Comparison of ENCODE assay signal across 16 cellular contexts in the genomic region with DNA sequence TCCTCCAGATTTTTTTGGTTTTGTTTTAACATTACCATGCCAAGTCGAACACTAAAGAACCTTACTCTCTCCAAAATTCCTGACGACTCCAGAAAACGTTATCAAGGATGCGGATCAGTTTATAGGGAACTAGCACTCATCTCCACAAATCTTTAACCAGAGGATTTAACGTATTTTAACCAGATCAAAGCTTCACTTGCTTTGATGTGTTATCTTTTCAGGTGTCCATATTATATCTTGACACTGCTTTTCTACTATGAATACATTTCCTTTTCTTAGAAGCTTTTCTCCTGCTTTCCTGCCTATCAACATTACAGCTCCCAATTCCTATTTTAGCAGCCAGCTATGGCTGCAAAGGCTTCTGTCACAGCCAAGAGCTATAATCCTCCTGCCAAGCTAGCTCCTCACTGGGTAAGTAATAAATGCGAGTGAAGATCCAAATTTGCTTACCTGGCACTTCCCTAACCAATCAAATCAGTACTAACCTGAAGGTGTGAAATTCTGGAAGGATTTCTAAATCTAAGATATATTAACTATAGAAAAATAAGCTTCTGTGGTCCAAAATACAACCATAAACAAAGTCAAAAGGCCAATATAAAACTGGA.
DNase-seq lines count a peak whose midpoint lies in the region; ATAC-seq, FAIRE-seq and TF ChIP-seq lines count a peak whose summit lies in the region.
"Had no signal": no experiment of that assay in that cellular context is flagged by ENCODE, and none has a peak within 500 bp of the region (broad histone marks: within the 10 kb centered on the region; RNA-seq: fewer than 3 reads in every experiment).

No MANE protein-coding gene starts in this region.

- intact Hi-C loops in heart left ventricle (cut with DNase I): loop anchor here in 3 of 10 donors (5.0 kb wide), 2 partner anchors 58 to 107 kb away; a partner anchor contains a TSS
- intact Hi-C loops in Right ventricle myocardium inferior (cut with DNase I): loop anchor here (2.0 to 10.0 kb wide), 2 partner anchors 59 to 105 kb away; a partner anchor contains a TSS

- H3K18ac ChIP-seq in H1 (ENCODE audit: extremely low read depth, low read length): no peak overlapping the region

- H3K27me3 ChIP-seq in heart left ventricle: no peaks in the 10 kb centered on the region
- no peaks in the 10 kb centered on the region for H3K27me3 ChIP-seq in H1 (replicated peaks in 1 of 4; ENCODE audit: control insufficient read depth in 3 of 4, extremely low read depth in 1 of 4, insufficient read depth in 3 of 4, low read length in 3 of 4)
- no peaks in the 10 kb centered on the region for H3K27me3 ChIP-seq in upper lobe of left lung

- H3K4me1 ChIP-seq in heart left ventricle: peaks cover 0 to 53% (median 37%) of the 10 kb centered on the region in 12 donors
- H3K4me1 ChIP-seq in H1 (replicated peaks in 1 of 4; ENCODE audit: control insufficient read depth in 3 of 4, insufficient read depth in 4 of 4, low read length in 3 of 4): peaks cover 2 to 8% (median 4%) of the 10 kb centered on the region in 4 experiments; a peak in 4 of 7 replicates
- peaks cover 0 to 8% (median 3%) of the 10 kb centered on the region in 4 donors for H3K4me1 ChIP-seq in upper lobe of left lung

- CTCF ChIA-PET in H1 (lab: Charles Lee; ENCODE audit: partially characterized antibody): no interaction called here

- POLR2A ChIA-PET in H1 (lab: Charles Lee; ENCODE audit: partially characterized antibody): no interaction called here

- H3K23me2 ChIP-seq in H1 (ENCODE audit: low read depth, low read length): no peaks in the 10 kb centered on the region

- no peak overlapping the region for H3K56ac ChIP-seq in H1 (replicated peaks; ENCODE audit: insufficient read length, low read depth, low read length)

- H2BK20ac ChIP-seq in H1 (ENCODE audit: low read length): no peak overlapping the region

- no peak overlapping the region for H4K91ac ChIP-seq in H1 (replicated peaks; ENCODE audit: insufficient read length, low read length)

- WGBS in heart left ventricle, 4 donors: 62 to 73% (median 67%) methylated on average over 6 of the region's 6 CpGs
- 84% methylated on average over 6 of the region's 6 CpGs; no CpG with 5 or more reads in 1 of the 2 experiments for WGBS in H1 (ENCODE audit: extremely low coverage in 1 of 2, insufficient coverage in 1 of 2, insufficient read length in 1 of 2, insufficient replicate concordance in 2 of 2, low coverage in 1 of 2, low lambda C conversion rate in 2 of 2, missing lambda C conversion rate in 1 of 2), 2 experiments
- 73 to 85% methylated on average over 6 of the region's 6 CpGs for whole genome bisulfite sequencing in upper lobe of left lung, 2 donors

- H3K79me1 ChIP-seq in H1 (ENCODE audit: low read depth, low read length): peaks cover 3% of the 10 kb centered on the region; the same call in 1 of the 2 replicates

- no peak overlapping the region for H3K23ac ChIP-seq in H1 (ENCODE audit: insufficient read length)

- no peak for TF ChIP-seq POLR2A in heart left ventricle (IDR thresholded peaks at IDR 0.05)
- TF ChIP-seq POLR2A in H1 (IDR thresholded peaks at IDR 0.05; ENCODE audit: control extremely low read depth in 1 of 2, low read depth in 2 of 2, low read length in 2 of 2): no peak
- no peak for TF ChIP-seq POLR2A in upper lobe of left lung (IDR thresholded peaks at IDR 0.05)

- DNase-seq in heart left ventricle (no peak), Right ventricle myocardium inferior (ENCODE audit: missing footprints) (no peak), H1 (ENCODE audit: low read depth in 1 of 2, low spot score in 2 of 2) (no peak), middle frontal gyrus (ENCODE audit: extremely low spot score, low spot score) (peak; percentile 73), upper lobe of left lung (no peak)
- DNase-seq in activated naive CD4-positive, alpha-beta T cell (lab: John Stamatoyannopoulos, UW): no peak
- DNase-seq: COR-L47, HCEC 1CT, KG1, NCI-H1092, NCI-H226, NCI-H526 had no signal

- peak in 3 of 4 donors; percentile 30 to 47 (median 30) for ATAC-seq in heart left ventricle
- ATAC-seq in Right ventricle myocardium inferior: no peak
- no peak for ATAC-seq in upper lobe of left lung (ENCODE audit: low FRiP score in 2 of 2)
- ATAC-seq in SK-N-SH treated with all-trans-retinoic acid at 6 μM for 48 hours: no peak
- ATAC-seq in HG02759 (IDR thresholded peaks at IDR 0.05; ENCODE audit: unreplicated experiment): no peak

- no peak overlapping the region for H2BK120ac ChIP-seq in H1 (replicated peaks; ENCODE audit: low read depth, low read length)

- peaks cover 2 to 7% of the 10 kb centered on the region in 2 experiments for H4K20me1 ChIP-seq in H1 (replicated peaks in 1 of 2; ENCODE audit: control insufficient read depth in 1 of 2, insufficient read depth in 2 of 2, low read length in 2 of 2)

- no peak overlapping the region for H2AFZ ChIP-seq in H1 (ENCODE audit: low read length)

- no peak for FAIRE-seq in H1 (lab: Jason Lieb, UNC)
- FAIRE-seq: HTR-8/SVneo had no signal

- no peak overlapping the region for H2BK15ac ChIP-seq in H1 (ENCODE audit: low read length)

- no peak overlapping the region for H3K9ac ChIP-seq in H1 (replicated peaks in 1 of 4; ENCODE audit: extremely low read depth in 1 of 4, low read depth in 3 of 4, low read length in 3 of 4)

- peaks cover 0 to 4% (median 0%) of the 10 kb centered on the region in 12 donors for H3K9me3 ChIP-seq in heart left ventricle
- H3K9me3 ChIP-seq in H1 (ENCODE audit: insufficient read depth in 2 of 2, low read depth in 1 of 2, low read length in 1 of 2): no peaks in the 10 kb centered on the region
- no peaks in the 10 kb centered on the region for H3K9me3 ChIP-seq in upper lobe of left lung

- no peak overlapping the region for H3K4me2 ChIP-seq in H1 (ENCODE audit: insufficient read depth in 1 of 2, low read depth in 2 of 2, low read length in 2 of 2)

- H3K4me3 ChIP-seq in heart left ventricle: no peak overlapping the region
- H3K4me3 ChIP-seq in H1 (ENCODE audit: extremely low read depth in 1 of 4, insufficient read depth in 2 of 4, low read depth in 3 of 4, low read length in 4 of 4): no peak overlapping the region
- no peak overlapping the region for H3K4me3 ChIP-seq in upper lobe of left lung

- peaks cover 0 to 25% (median 9%) of the 10 kb centered on the region in 9 donors for H3K36me3 ChIP-seq in heart left ventricle
- peaks cover 0 to 3% (median 0%) of the 10 kb centered on the region in 4 experiments; a peak in 1 of 8 replicates for H3K36me3 ChIP-seq in H1 (ENCODE audit: control insufficient read depth in 2 of 4, insufficient read depth in 4 of 4, low read length in 3 of 4)
- peaks cover 0 to 7% (median 1%) of the 10 kb centered on the region in 4 donors for H3K36me3 ChIP-seq in upper lobe of left lung

- TF ChIP-seq RAD21 in H1 (IDR thresholded peaks at IDR 0.05 in 1 of 2, conservative IDR thresholded peaks at IDR 0.05 in 1 of 2; ENCODE audit: low read depth in 2 of 2, low read length in 2 of 2): no peak

- H3K4ac ChIP-seq in H1 (replicated peaks; ENCODE audit: insufficient read length, low read depth, low read length): no peak overlapping the region

- no peak overlapping the region for H3K14ac ChIP-seq in H1 (ENCODE audit: insufficient read length)

- peaks cover 0 to under 1% of the 10 kb centered on the region in 2 experiments; a peak in 1 of 4 replicates for H3K79me2 ChIP-seq in H1 (ENCODE audit: control insufficient read depth in 1 of 2, insufficient read depth in 2 of 2, low read length in 2 of 2)

- H4K8ac ChIP-seq in H1 (ENCODE audit: extremely low read depth, insufficient read depth, low read length): no peak overlapping the region

- no peak overlapping the region for H2BK12ac ChIP-seq in H1 (ENCODE audit: low read depth, low read length)

- H4K5ac ChIP-seq in H1 (ENCODE audit: insufficient read length, low read depth, low read length): no peak overlapping the region

- TF ChIP-seq EP300 in H1 (IDR thresholded peaks at IDR 0.05; ENCODE audit: borderline replicate concordance in 1 of 2, low read depth in 2 of 2, low read length in 2 of 2) (no peak), upper lobe of left lung (IDR thresholded peaks at IDR 0.05) (no peak)

- H2BK5ac ChIP-seq in H1 (ENCODE audit: low read depth, low read length): no peak overlapping the region

- H3K27ac ChIP-seq in heart left ventricle (peak overlapping the region in 4 of 12 donors; percentile 5 to 56 (median 26)), H1 (ENCODE audit: low read depth, low read length) (no peak overlapping the region), upper lobe of left lung (no peak overlapping the region)
- H3K27ac ChIP-seq: RWPE1 had no signal

- TF ChIP-seq CTCF in heart left ventricle (IDR thresholded peaks at IDR 0.05): no peak
- no peak for TF ChIP-seq CTCF in H1 (IDR thresholded peaks at IDR 0.05; ENCODE audit: control extremely low read depth in 1 of 3, insufficient read depth in 1 of 3, low read depth in 1 of 3, low read length in 3 of 3)
- no peak for TF ChIP-seq CTCF in upper lobe of left lung (IDR thresholded peaks at IDR 0.05)

- H2AK5ac ChIP-seq in H1 (ENCODE audit: low read depth, low read length): no peak overlapping the region

TF ChIP-seq in H1, 55 proteins besides CTCF, POLR2A, EP300 and RAD21 (continues in another document):
- 0 out of 2 replicates have a peak, but pooled peaks have one; percentile 50 for TF ChIP-seq MAFK (IDR thresholded peaks at IDR 0.05; ENCODE audit: low read depth, low read length)
- no peak for TF ChIP-seq BACH1 (IDR thresholded peaks at IDR 0.05; ENCODE audit: low read length)
- no peak for TF ChIP-seq RNF2 (IDR thresholded peaks at IDR 0.05; ENCODE audit: borderline replicate concordance, low read depth, low read length, missing control alignments, poor library complexity, severe bottlenecking)
- TF ChIP-seq, protein P1, sequence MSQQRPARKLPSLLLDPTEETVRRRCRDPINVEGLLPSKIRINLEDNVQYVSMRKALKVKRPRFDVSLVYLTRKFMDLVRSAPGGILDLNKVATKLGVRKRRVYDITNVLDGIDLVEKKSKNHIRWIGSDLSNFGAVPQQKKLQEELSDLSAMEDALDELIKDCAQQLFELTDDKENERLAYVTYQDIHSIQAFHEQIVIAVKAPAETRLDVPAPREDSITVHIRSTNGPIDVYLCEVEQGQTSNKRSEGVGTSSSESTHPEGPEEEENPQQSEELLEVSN (IDR thresholded peaks at IDR 0.05): no peak
- TF ChIP-seq SP1 (IDR thresholded peaks at IDR 0.05; ENCODE audit: low read depth, low read length): no peak

TF ChIP-seq in SK-N-SH treated with all-trans-retinoic acid at 6 μM for 48 hours, 23 proteins besides CTCF, POLR2A, EP300 and RAD21 (continues in another document):
- no peak for TF ChIP-seq BACH2 (CRISPR knock-in tag; IDR thresholded peaks at IDR 0.05; ENCODE audit: borderline replicate concordance)
- TF ChIP-seq, protein P2, sequence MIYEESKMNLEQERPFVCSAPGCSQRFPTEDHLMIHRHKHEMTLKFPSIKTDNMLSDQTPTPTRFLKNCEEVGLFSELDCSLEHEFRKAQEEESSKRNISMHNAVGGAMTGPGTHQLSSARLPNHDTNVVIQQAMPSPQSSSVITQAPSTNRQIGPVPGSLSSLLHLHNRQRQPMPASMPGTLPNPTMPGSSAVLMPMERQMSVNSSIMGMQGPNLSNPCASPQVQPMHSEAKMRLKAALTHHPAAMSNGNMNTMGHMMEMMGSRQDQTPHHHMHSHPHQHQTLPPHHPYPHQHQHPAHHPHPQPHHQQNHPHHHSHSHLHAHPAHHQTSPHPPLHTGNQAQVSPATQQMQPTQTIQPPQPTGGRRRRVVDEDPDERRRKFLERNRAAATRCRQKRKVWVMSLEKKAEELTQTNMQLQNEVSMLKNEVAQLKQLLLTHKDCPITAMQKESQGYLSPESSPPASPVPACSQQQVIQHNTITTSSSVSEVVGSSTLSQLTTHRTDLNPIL (CRISPR knock-in tag; IDR thresholded peaks at IDR 0.05; ENCODE audit: low read depth): no peak

Comparison
In these comparisons a context has a peak if more than half of its experiments do, and no peak if none do; other contexts are left out.
1. ATAC-seq: peak in heart left ventricle (3 of 4); none in Right ventricle myocardium inferior (single experiment), upper lobe of left lung (0 of 2), SK-N-SH treated with all-trans-retinoic acid at 6 μM for 48 hours (single experiment) and HG02759 (single experiment).